Comparison of ENCODE assay signal across 25 cellular contexts in the genomic region with DNA sequence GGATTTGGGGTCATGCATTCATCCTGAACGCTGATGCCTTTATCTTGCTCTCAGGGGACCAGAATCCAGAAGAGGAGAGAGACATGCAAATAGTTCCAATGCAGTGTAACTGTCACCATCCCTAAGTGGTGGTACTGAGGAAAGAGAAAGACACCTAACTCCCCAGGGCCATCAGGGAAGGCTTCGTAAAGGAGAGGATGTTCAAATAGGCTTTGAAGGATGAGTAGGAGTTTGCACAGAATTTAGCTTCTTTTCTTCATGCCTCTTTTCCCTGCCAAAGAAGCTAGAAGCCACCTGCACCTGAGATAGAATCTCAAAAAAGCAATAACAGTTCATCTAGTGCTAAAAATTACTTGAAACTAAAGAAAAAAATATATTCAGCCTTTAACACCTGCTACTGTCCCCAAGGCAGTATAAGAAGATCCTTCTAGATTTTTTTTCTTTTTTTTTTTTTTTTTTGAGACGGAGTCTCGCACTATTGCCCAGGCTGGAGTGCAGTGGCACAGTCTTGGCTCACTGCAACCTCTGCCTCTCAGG. TPM values are rescaled to one million over a fixed set of nuclear protein-coding genes. Genes with fewer than 3 reads are reported as not detected.
DNase-seq lines count a peak whose midpoint lies in the region; ATAC-seq, FAIRE-seq and TF ChIP-seq lines count a peak whose summit lies in the region.
"Had no signal": no experiment of that assay in that cellular context is flagged by ENCODE, and none has a peak within 500 bp of the region (broad histone marks: within the 10 kb centered on the region; RNA-seq: fewer than 3 reads in every experiment).

No MANE protein-coding gene starts in this region.

- H3K27me3 Mint-ChIP-seq in MCF 10A (ENCODE audit: insufficient read depth, unreplicated experiment) = no peaks in the 10 kb centered on the region
- H3K27me3 Mint-ChIP-seq in activated CD4-positive, alpha-beta memory T cell treated with anti-CD3 and anti-CD28 coated beads, Interleukin-2, amount 10 ng/mL, durations not matched to agents 7 days and 5 days = no peaks in the 10 kb centered on the region
- H3K27me3 Mint-ChIP-seq: activated CD4-positive, alpha-beta T cell treated with anti-CD3 and anti-CD28 coated beads, Interleukin-2, amount 10 ng/mL, durations not matched to agents 7 days and 5 days had no signal

- no peak for TF ChIP-seq CTCF in breast epithelium (IDR thresholded peaks at IDR 0.05)
- no peak for TF ChIP-seq CTCF in MCF 10A (IDR thresholded peaks at IDR 0.05; ENCODE audit: unreplicated experiment)
- TF ChIP-seq CTCF in VCaP (conservative IDR thresholded peaks at IDR 0.05) = no peak
- TF ChIP-seq CTCF in pancreas (IDR thresholded peaks at IDR 0.05) = no peak

- H3K4me1 Mint-ChIP-seq in MCF 10A (ENCODE audit: insufficient read depth, unreplicated experiment) = no peaks in the 10 kb centered on the region
- peaks cover 81% of the 10 kb centered on the region for H3K4me1 Mint-ChIP-seq in activated CD4-positive, alpha-beta memory T cell treated with anti-CD3 and anti-CD28 coated beads, Interleukin-2, amount 10 ng/mL, durations not matched to agents 7 days and 5 days

- ATAC-seq in pancreas (no peak), HG02623 (IDR thresholded peaks at IDR 0.05; ENCODE audit: unreplicated experiment) (no peak), GM18519 (IDR thresholded peaks at IDR 0.05; ENCODE audit: low FRiP score, unreplicated experiment) (no peak)
- ATAC-seq: left cardiac atrium, Right ventricle myocardium inferior had no signal

- DNase-seq in breast epithelium (ENCODE audit: low spot score in 2 of 2) (no peak), MCF 10A (ENCODE audit: unreplicated experiment) (no peak), pancreas (no peak)
- DNase-seq in activated CD4-positive, alpha-beta memory T cell treated with anti-CD3 and anti-CD28 coated beads, Interleukin-2, amount 10 ng/mL, durations not matched to agents 7 days and 5 days = no peak
- DNase-seq: activated CD4-positive, alpha-beta T cell treated with anti-CD3 and anti-CD28 coated beads, Interleukin-2, amount 10 ng/mL, durations not matched to agents 7 days and 5 days; activated naive CD4-positive, alpha-beta T cell treated with anti-CD3 and anti-CD28 coated beads for 36 hours; aorta; C1 segment of cervical spinal cord; Calu3; endodermal cell; KG1; left cardiac atrium; mesendoderm; MV-4-11; NCI-H1436 treated with DMSO at 0.1 percent for 48 hours; stimulated activated naive CD4-positive, alpha-beta T cell treated with Interleukin-2 at 50 U/mL for 16 hours had no signal

- H3K4me1 ChIP-seq in breast epithelium (peaks cover 2 to 9% of the 10 kb centered on the region in 2 donors), pancreas (peaks cover 53 to 88% (median 86%) of the 10 kb centered on the region in 3 donors)

- POLR2A ChIA-PET in MCF 10A (lab: Yijun Ruan, JAX) = interaction anchor here (1.2 kb wide), 1 partner anchor 17 kb away, joined by 3 read pairs; no protein-coding TSS in a partner anchor
- POLR2A ChIA-PET in activated CD4-positive, alpha-beta memory T cell treated with anti-CD3 and anti-CD28 coated beads, Interleukin-2, amount 10 ng/mL, durations not matched to agents 7 days and 5 days (lab: Charles Lee) = interaction anchor here (18.3 kb wide), 1 partner anchor 20 kb away, joined by 348 read pairs; a partner anchor contains a TSS

- no peak overlapping the region for H3K4me3 ChIP-seq in breast epithelium
- H3K4me3 ChIP-seq in pancreas = no peak overlapping the region
- H3K4me3 ChIP-seq: hepatocyte, thoracic aorta had no signal

- CTCF ChIA-PET in MCF 10A (lab: Yijun Ruan, JAX) = no interaction called here
- CTCF ChIA-PET in activated CD4-positive, alpha-beta memory T cell treated with anti-CD3 and anti-CD28 coated beads, Interleukin-2, amount 10 ng/mL, durations not matched to agents 7 days and 5 days (lab: Charles Lee) = no interaction called here

- H3K36me3 Mint-ChIP-seq in MCF 10A (ENCODE audit: insufficient read depth, unreplicated experiment) = peaks cover 16% of the 10 kb centered on the region
- peaks cover 62% of the 10 kb centered on the region for H3K36me3 Mint-ChIP-seq in activated CD4-positive, alpha-beta memory T cell treated with anti-CD3 and anti-CD28 coated beads, Interleukin-2, amount 10 ng/mL, durations not matched to agents 7 days and 5 days (ENCODE audit: low read depth)

- H3K9me3 Mint-ChIP-seq in MCF 10A (ENCODE audit: unreplicated experiment) = no peaks in the 10 kb centered on the region
- H3K9me3 Mint-ChIP-seq in activated CD4-positive, alpha-beta memory T cell treated with anti-CD3 and anti-CD28 coated beads, Interleukin-2, amount 10 ng/mL, durations not matched to agents 7 days and 5 days = no peaks in the 10 kb centered on the region
- H3K9me3 Mint-ChIP-seq: activated CD4-positive, alpha-beta T cell treated with anti-CD3 and anti-CD28 coated beads, Interleukin-2, amount 10 ng/mL, durations not matched to agents 7 days and 5 days; activated naive CD4-positive, alpha-beta T cell treated with anti-CD3 and anti-CD28 coated beads for 36 hours had no signal

- no peak overlapping the region for H3K4me3 Mint-ChIP-seq in MCF 10A (ENCODE audit: unreplicated experiment)
- H3K4me3 Mint-ChIP-seq in activated CD4-positive, alpha-beta memory T cell treated with anti-CD3 and anti-CD28 coated beads, Interleukin-2, amount 10 ng/mL, durations not matched to agents 7 days and 5 days = no peak overlapping the region
- H3K4me3 Mint-ChIP-seq: activated CD4-positive, alpha-beta T cell treated with anti-CD3 and anti-CD28 coated beads, Interleukin-2, amount 10 ng/mL, durations not matched to agents 7 days and 5 days; activated naive CD4-positive, alpha-beta T cell treated with anti-CD3 and anti-CD28 coated beads for 36 hours; endodermal cell had no signal

- no peak overlapping the region for H3K27ac Mint-ChIP-seq in MCF 10A (ENCODE audit: low read depth, unreplicated experiment)
- H3K27ac Mint-ChIP-seq in activated CD4-positive, alpha-beta memory T cell treated with anti-CD3 and anti-CD28 coated beads, Interleukin-2, amount 10 ng/mL, durations not matched to agents 7 days and 5 days = no peak overlapping the region
- H3K27ac Mint-ChIP-seq: endodermal cell had no signal

- intact Hi-C loops in breast epithelium (cut with DNase I; ENCODE audit: low total_unique reads) (no loop called here), MCF 10A (cut with micrococcal nuclease) (no loop called here), pancreas (cut with DNase I) (no loop called here)

- TF ChIP-seq POLR2A in breast epithelium (IDR thresholded peaks at IDR 0.05) = no peak

- H3K9me3 ChIP-seq in breast epithelium = no peaks in the 10 kb centered on the region
- no peaks in the 10 kb centered on the region for H3K9me3 ChIP-seq in pancreas
- H3K9me3 ChIP-seq: neutrophil, thoracic aorta had no signal

- H3K27ac ChIP-seq in breast epithelium (peak overlapping the region; percentile 86 to 91), VCaP (peak overlapping the region; percentile 96), pancreas (peak overlapping the region; percentile 83 to 89 (median 86))
- H3K27ac ChIP-seq: neutrophil, thoracic aorta had no signal

- no TSS peak for BruUV-seq in MCF 10A (replicated peaks; lab: Mats Ljungman, UMichigan)

- no peaks in the 10 kb centered on the region for H3K27me3 ChIP-seq in breast epithelium
- H3K27me3 ChIP-seq in pancreas = no peaks in the 10 kb centered on the region
- H3K27me3 ChIP-seq: hepatocyte, neutrophil had no signal

- H3K36me3 ChIP-seq in breast epithelium (no peaks in the 10 kb centered on the region), pancreas (no peaks in the 10 kb centered on the region)
- H3K36me3 ChIP-seq: neutrophil, thoracic aorta had no signal

- FAIRE-seq in pancreas (lab: Jason Lieb, UNC) = no peak
- FAIRE-seq: frontal cortex, HTR-8/SVneo had no signal

- WGBS in pancreas, 2 donors = 60 to 63% methylated on average over 4 of the region's 4 CpGs

RNA-seq across cellular contexts. Expression of a gene that starts 16.7 kb away (rescaled TPM):
- total RNA-seq in breast epithelium (1,000 to 10,000 TPM in 2 of 3 donors, 100 to 1,000 TPM in 1; 156 to 1,772 (median 1,383) TPM), MCF 10A (2022) (274 and 429 TPM in 2 replicates), pancreas (100 to 1,000 TPM; 505 to 974 (median 718) TPM)
- polyA plus RNA-seq in pancreas = 100 to 1,000 TPM; 178 to 250 TPM
- 100 to 1,000 TPM; 263 to 266 TPM for total RNA-seq in activated CD4-positive, alpha-beta memory T cell treated with anti-CD3 and anti-CD28 coated beads, Interleukin-2, amount 10 ng/mL, durations not matched to agents 7 days and 5 days

RNA-seq across cellular contexts. Expression of a gene that starts 44.6 kb away (rescaled TPM):
- 10 to 100 TPM; 19.5 to 33.5 (median 23.9) TPM for total RNA-seq in breast epithelium
- 12.1 and 14.6 TPM in 2 replicates for total RNA-seq in MCF 10A (2022)
- 10 to 100 TPM in 3 of 6 donors, 1 to 10 TPM in 3; 7.8 to 15.7 (median 10.0) TPM for total RNA-seq in pancreas
- polyA plus RNA-seq in pancreas = 1 to 10 TPM; 5.1 to 5.3 TPM
- total RNA-seq in activated CD4-positive, alpha-beta memory T cell treated with anti-CD3 and anti-CD28 coated beads, Interleukin-2, amount 10 ng/mL, durations not matched to agents 7 days and 5 days = 10 to 100 TPM; 33.6 to 35.2 TPM
